Comparison of ENCODE assay signal across 1 cellular context in the genomic region with DNA sequence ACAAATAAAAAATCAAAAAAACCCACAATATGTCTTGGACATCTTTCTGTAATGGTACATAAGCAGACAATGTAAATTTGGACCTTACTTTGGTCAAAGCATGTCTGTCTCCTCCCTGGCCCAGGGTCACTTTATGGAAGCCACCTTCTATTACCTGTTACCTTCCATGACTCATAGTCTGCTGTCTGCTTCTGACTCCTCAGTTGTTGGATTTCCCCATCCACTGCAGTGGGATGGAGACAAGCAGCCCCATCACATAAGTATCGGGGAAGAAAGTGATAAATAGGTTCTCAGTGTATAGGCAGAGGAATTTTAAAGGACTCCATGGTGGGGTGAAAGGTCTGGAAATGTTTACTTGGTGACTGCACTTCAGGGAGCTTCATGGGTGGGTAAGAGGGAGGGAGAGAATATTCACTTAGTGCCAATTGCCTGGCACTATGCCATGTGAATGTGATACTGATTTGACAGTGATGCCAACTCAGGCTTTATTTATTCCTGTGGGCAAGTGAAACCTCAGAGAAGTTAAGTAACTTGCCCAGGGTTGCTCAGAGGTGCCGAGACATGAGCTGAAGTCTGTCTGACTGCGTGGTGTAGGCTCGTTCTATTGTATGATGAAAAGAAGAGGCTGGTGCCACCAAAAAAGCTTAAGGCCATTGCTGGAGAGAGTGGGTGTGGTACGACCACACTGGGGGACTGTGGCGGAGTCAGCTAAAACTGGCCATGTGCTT.
A peak's percentile ranks its signal among the peaks of the same experiment; 100 is the strongest.
TF ChIP-seq lines count a peak whose summit lies in the region.

No MANE protein-coding gene starts in this region.

TF ChIP-seq in HepG2, 621 proteins besides CTCF, POLR2A, EP300 and RAD21:
- TF ChIP-seq, protein P1, sequence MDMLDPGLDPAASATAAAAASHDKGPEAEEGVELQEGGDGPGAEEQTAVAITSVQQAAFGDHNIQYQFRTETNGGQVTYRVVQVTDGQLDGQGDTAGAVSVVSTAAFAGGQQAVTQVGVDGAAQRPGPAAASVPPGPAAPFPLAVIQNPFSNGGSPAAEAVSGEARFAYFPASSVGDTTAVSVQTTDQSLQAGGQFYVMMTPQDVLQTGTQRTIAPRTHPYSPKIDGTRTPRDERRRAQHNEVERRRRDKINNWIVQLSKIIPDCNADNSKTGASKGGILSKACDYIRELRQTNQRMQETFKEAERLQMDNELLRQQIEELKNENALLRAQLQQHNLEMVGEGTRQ (IDR thresholded peaks at IDR 0.05; ENCODE audit: low read depth, low read length), result no peak
- TF ChIP-seq, protein P1 (CRISPR knock-in tag; IDR thresholded peaks at IDR 0.05; ENCODE audit: borderline replicate concordance), result no peak
- peak; percentile 47; the same call in 1 of the 2 replicates for TF ChIP-seq POLR2G (IDR thresholded peaks at IDR 0.05; ENCODE audit: low read depth, low read length)
